Comparison of ENCODE assay signal across 18 cellular contexts in the genomic region with DNA sequence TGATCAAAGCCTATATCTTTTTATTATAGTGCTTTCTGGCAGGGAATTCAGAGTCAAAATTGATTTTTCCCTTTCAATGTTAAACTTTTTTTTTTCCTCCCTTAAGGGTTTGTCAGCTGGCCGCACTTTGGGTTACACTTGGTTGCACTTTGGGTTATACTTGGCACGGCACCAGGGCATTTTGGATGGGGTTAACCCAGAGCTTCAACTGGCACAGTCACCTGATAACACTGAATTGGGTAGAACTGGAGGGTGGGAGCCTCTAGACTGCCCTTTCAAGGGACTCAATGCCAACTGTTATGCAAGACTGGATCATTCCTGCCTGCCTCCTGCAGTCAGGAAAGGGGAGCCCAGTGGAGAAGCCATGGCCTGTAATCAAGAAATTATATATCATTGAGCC.
"Had no signal": no experiment of that assay in that cellular context is flagged by ENCODE, and none has a peak within 500 bp of the region (broad histone marks: within the 10 kb centered on the region; RNA-seq: fewer than 3 reads in every experiment).

No MANE protein-coding gene starts in this region.

- H3K36me3 ChIP-seq: gastrocnemius medialis, heart left ventricle, neural progenitor cell, right atrium auricular region, vagina had no signal

- DNase-seq: activated CD4-positive, alpha-beta memory T cell treated with anti-CD3 and anti-CD28 coated beads for 36 hours; activated CD4-positive, alpha-beta T cell treated with anti-CD3 and anti-CD28 coated beads for 4 hours; activated naive CD8-positive, alpha-beta T cell treated with anti-CD3 and anti-CD28 coated beads for 36 hours; activated T-cell treated with anti-CD3 and anti-CD28 coated beads for 4 hours; amniotic stem cell; effector CD4-positive, alpha-beta T cell; gastrocnemius medialis; heart left ventricle; kidney; left ventricle myocardium superior; mucosa of descending colon; naive thymus-derived CD4-positive, alpha-beta T cell; trophoblast cell had no signal

- H3K9ac ChIP-seq: neural progenitor cell had no signal

- H3K27me3 ChIP-seq: gastrocnemius medialis, heart left ventricle, neural progenitor cell, right atrium auricular region, vagina had no signal

- H3K4me1 ChIP-seq: gastrocnemius medialis, heart left ventricle, neural progenitor cell, right atrium auricular region, vagina had no signal

- H3K4me2 ChIP-seq: neural progenitor cell had no signal

- H3K9me3 ChIP-seq: gastrocnemius medialis, mucosa of descending colon, right atrium auricular region, vagina had no signal

- FAIRE-seq: kidney had no signal

- H3K27ac ChIP-seq: gastrocnemius medialis, heart left ventricle, neural progenitor cell, right atrium auricular region, skin epidermis, vagina had no signal

- H3K4me3 ChIP-seq: gastrocnemius medialis, heart left ventricle, mucosa of descending colon, neural progenitor cell, right atrium auricular region, skin epidermis, vagina had no signal

- H2AFZ ChIP-seq: neural progenitor cell had no signal

- ATAC-seq: gastrocnemius medialis; heart left ventricle; left ventricle myocardium superior; mucosa of descending colon; naive thymus-derived CD4-positive, alpha-beta T cell; WTC11 had no signal
